ENCODE assay signal across 1 cellular context in genomic region chrX:65997978-65998717, GRCh38.
A peak's percentile ranks its signal among the peaks of the same experiment; 100 is the strongest.
TF ChIP-seq lines count a peak whose summit lies in the region.

No MANE protein-coding gene starts in this region.

TF ChIP-seq in K562, 482 proteins besides CTCF, POLR2A, EP300 and RAD21 (continued from another document and continues in another):
- peak in 1 of 2 experiments; percentile 78; a peak in 2 of 4 replicates for TF ChIP-seq ZNF318 (IDR thresholded peaks at IDR 0.05; ENCODE audit: borderline replicate concordance in 1 of 2, low read depth in 1 of 2)
- TF ChIP-seq PRDM10 (IDR thresholded peaks at IDR 0.05; ENCODE audit: partially characterized antibody): peak; percentile 11
- no peak for TF ChIP-seq ZNF740 (CRISPR knock-in tag; IDR thresholded peaks at IDR 0.05)
- TF ChIP-seq ZNF740 (tag; IDR thresholded peaks at IDR 0.05): peak in 1 of 2 experiments; percentile 16; a peak in 1 of 4 replicates
- no peak for TF ChIP-seq HOXB6 (CRISPR knock-in tag; IDR thresholded peaks at IDR 0.05; ENCODE audit: borderline replicate concordance)
- no peak for TF ChIP-seq PTRF (tag; IDR thresholded peaks at IDR 0.05)
- TF ChIP-seq ZNF518B (CRISPR knock-in tag; IDR thresholded peaks at IDR 0.05): no peak
- peak; percentile 52 for TF ChIP-seq SMAD1 (IDR thresholded peaks at IDR 0.05; ENCODE audit: low read depth, low read length, partially characterized antibody)
- no peak; the same call in 1 of the 2 replicates for TF ChIP-seq ZBTB2 (IDR thresholded peaks at IDR 0.05)
- peak; percentile 84; the same call in 1 of the 2 replicates for TF ChIP-seq NBN (IDR thresholded peaks at IDR 0.05; ENCODE audit: low read depth)
- peak; percentile 93 for TF ChIP-seq ATF3 (IDR thresholded peaks at IDR 0.05)
- TF ChIP-seq ATF3 (CRISPR knock-in tag; conservative IDR thresholded peaks at IDR 0.05): no peak
- TF ChIP-seq VEZF1 (CRISPR knock-in tag; IDR thresholded peaks at IDR 0.05): peak; percentile 91
- no peak for TF ChIP-seq MCM7 (IDR thresholded peaks at IDR 0.05)
- no peak for TF ChIP-seq TCFL5 (CRISPR knock-in tag; conservative IDR thresholded peaks at IDR 0.05)
- TF ChIP-seq E2F6 (IDR thresholded peaks at IDR 0.05; ENCODE audit: borderline replicate concordance in 1 of 2, extremely low read depth in 1 of 2, insufficient read depth in 1 of 2, insufficient read length in 1 of 2, low read depth in 1 of 2, low read length in 1 of 2, poor library complexity in 1 of 2, severe bottlenecking in 1 of 2): peak in 1 of 2 experiments; percentile 7
- no peak for TF ChIP-seq ETS2 (tag; IDR thresholded peaks at IDR 0.05; ENCODE audit: borderline replicate concordance, poor library complexity, severe bottlenecking)
- peak; percentile 70 for TF ChIP-seq ZEB2 (IDR thresholded peaks at IDR 0.05)
- peak; percentile 91 for TF ChIP-seq CBFA2T3 (IDR thresholded peaks at IDR 0.05)
- no peak for TF ChIP-seq ARID2 (IDR thresholded peaks at IDR 0.05)
- TF ChIP-seq TAF1 (IDR thresholded peaks at IDR 0.05; ENCODE audit: control insufficient read depth, extremely low read depth, insufficient read depth, low read length, severe bottlenecking): peak; percentile 94
- peak; percentile 93 for TF ChIP-seq ARID1B (IDR thresholded peaks at IDR 0.05)
- TF ChIP-seq POLR2B (IDR thresholded peaks at IDR 0.05; ENCODE audit: low read depth, partially characterized antibody): peak; percentile 62
- TF ChIP-seq FOXK2 (conservative IDR thresholded peaks at IDR 0.05 in 1 of 2, IDR thresholded peaks at IDR 0.05 in 1 of 2; ENCODE audit: low read depth in 2 of 2): peak; percentile 48 to 68; a peak in 3 of 4 replicates
